4 cellular contexts compared by ENCODE assay signal in the genomic region with DNA sequence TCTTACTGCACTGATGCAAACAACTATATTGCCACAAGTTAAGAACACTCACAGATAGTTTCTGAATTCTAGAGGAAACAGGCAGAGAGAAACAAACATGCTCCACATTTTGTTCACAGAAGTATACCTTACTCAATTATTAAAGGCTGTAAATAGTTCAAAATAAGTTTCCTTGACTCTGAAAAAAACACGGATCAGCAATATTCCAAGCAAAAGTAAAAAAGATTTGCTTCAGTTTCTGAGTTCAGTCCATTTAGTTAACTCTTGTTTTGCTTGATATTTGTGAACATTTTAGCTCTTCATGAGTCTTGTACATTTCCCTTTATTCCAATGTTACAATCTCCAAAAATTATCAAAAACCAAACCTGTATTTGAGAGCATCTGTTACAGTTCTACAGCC. TPM values are rescaled to one million over a fixed set of nuclear protein-coding genes. Genes with fewer than 3 reads are reported as not detected.
"Had no signal": no experiment of that assay in that cellular context is flagged by ENCODE, and none has a peak within 500 bp of the region (broad histone marks: within the 10 kb centered on the region; RNA-seq: fewer than 3 reads in every experiment).

No MANE protein-coding gene starts in this region.

RNA-seq across cellular contexts. Expression of a gene that starts 24.6 kb away (rescaled TPM):
- total RNA-seq: LHCN-M2, M059J, MCF 10A, NCI-H460 had no signal
